Comparison of ENCODE assay signal across 26 cellular contexts in genomic region chr7:68482800-68483199, GRCh38.
"Had no signal": no experiment of that assay in that cellular context is flagged by ENCODE, and none has a peak within 500 bp of the region (broad histone marks: within the 10 kb centered on the region; RNA-seq: fewer than 3 reads in every experiment).

No MANE protein-coding gene starts in this region.

- ATAC-seq: stimulated activated effector memory CD8-positive, alpha-beta T cell treated with anti-CD3 and anti-CD28 coated beads, Interleukin-12 subunit alpha, Interleukin-12 subunit beta, amount 100 ng/mL, for 72 hours; stimulated activated memory B cell treated with anti-CD40 and anti-IgM and Interleukin-4, amounts not matched to agents 10 μg/mL and 1 μg/mL and 100 μg/mL, for 72 hours; stimulated activated naive B cell treated with anti-CD40 and anti-IgM and Interleukin-4, amounts not matched to agents 10 μg/mL and 1 μg/mL and 100 μg/mL, for 72 hours; stimulated activated naive CD8-positive, alpha-beta T cell treated with anti-CD3 and anti-CD28 coated beads, Interleukin-15, amount 100 ng/mL, for 72 hours; stimulated activated naive CD8-positive, alpha-beta T cell treated with anti-CD3 and anti-CD28 coated beads, Interleukin-15, Interleukin-2, amounts not matched to agents 100 U/mL and 50 U/mL, for 24 hours; upper lobe of right lung had no signal

- H3K4me1 ChIP-seq: stomach, suprapubic skin, testis, thyroid gland, tibial artery, tibial nerve, transverse colon, upper lobe of left lung, upper lobe of right lung, uterus, vagina had no signal

- DNase-seq: stimulated activated CD4-positive, alpha-beta T cell treated with anti-CD3 and anti-CD28 coated beads, Interleukin-2, amount 100 ng/mL, for 48 hours; stimulated activated CD4-positive, alpha-beta T cell treated with anti-CD3 and anti-CD28 coated beads, Interleukin-4, amount 100 ng/mL, for 1 hour; stimulated activated CD4-positive, alpha-beta T cell treated with anti-CD3 and anti-CD28 coated beads, Interleukin-4, amount 100 ng/mL, for 24 hours; stimulated activated CD4-positive, alpha-beta T cell treated with anti-CD3 and anti-CD28 coated beads, Interleukin-4, amount 100 ng/mL, for 4 hours; stimulated activated CD8-positive, alpha-beta memory T cell treated with anti-CD3 and anti-CD28 coated beads, Interleukin-4, amount 100 ng/mL, for 48 hours; stimulated activated naive B cell treated with anti-CD40 and anti-IgM and Interleukin-4, amounts not matched to agents 10 μg/mL and 1 μg/mL and 100 μg/mL, for 72 hours; stimulated activated naive CD4-positive, alpha-beta T cell; stimulated activated naive CD4-positive, alpha-beta T cell treated with Interleukin-2 at 50 U/mL for 16 hours; stimulated activated naive CD8-positive, alpha-beta T cell treated with anti-CD3 and anti-CD28 coated beads, Interleukin-15, amount 100 ng/mL, for 72 hours; stimulated activated naive CD8-positive, alpha-beta T cell treated with anti-CD3 and anti-CD28 coated beads, Interleukin-15, Interleukin-2, amounts not matched to agents 100 U/mL and 50 U/mL, for 24 hours; stomach; substantia nigra; testis; thyroid gland; tibial artery; transverse colon; trophoblast cell; upper lobe of left lung; upper lobe of right lung; uterus had no signal

- H3K27ac ChIP-seq: stomach, suprapubic skin, testis, thoracic aorta, thyroid gland, tibial artery, tibial nerve, transverse colon, upper lobe of left lung, upper lobe of right lung, uterus, vagina had no signal

- H3K36me3 ChIP-seq: stomach, suprapubic skin, thoracic aorta, thyroid gland, tibial artery, tibial nerve, transverse colon, upper lobe of left lung, upper lobe of right lung, uterus, vagina had no signal

- H3K4me3 ChIP-seq: stomach, suprapubic skin, testis, thoracic aorta, thyroid gland, tibial artery, tibial nerve, transverse colon, upper lobe of left lung, upper lobe of right lung, uterus, vagina had no signal

- H3K27me3 ChIP-seq: testis, thyroid gland, tibial nerve, transverse colon, upper lobe of left lung, upper lobe of right lung, uterus, vagina had no signal

- H3K9me3 ChIP-seq: stomach, suprapubic skin, testis, thoracic aorta, thyroid gland, tibial artery, tibial nerve, upper lobe of left lung, upper lobe of right lung, uterus, vagina had no signal
